ENCODE assay signal across 25 cellular contexts in genomic region chr18:60865801-60866200, GRCh38.
"Had no signal": no experiment of that assay in that cellular context is flagged by ENCODE, and none has a peak within 500 bp of the region (broad histone marks: within the 10 kb centered on the region; RNA-seq: fewer than 3 reads in every experiment).

No MANE protein-coding gene starts in this region.

- H3K27me3 Mint-ChIP-seq: naive B cell; stimulated activated memory B cell treated with anti-CD40 and anti-IgM and Interleukin-4, amounts not matched to agents 10 μg/mL and 1 μg/mL and 100 μg/mL, for 72 hours; stimulated activated naive CD8-positive, alpha-beta T cell treated with anti-CD3 and anti-CD28 coated beads, Interleukin-15, amount 100 ng/mL, for 72 hours had no signal

- H3K9me3 Mint-ChIP-seq: nephron progenitor cell; stimulated activated memory B cell treated with anti-CD40 and anti-IgM and Interleukin-4, amounts not matched to agents 10 μg/mL and 1 μg/mL and 100 μg/mL, for 72 hours had no signal

- H3K4me3 Mint-ChIP-seq: immature natural killer cell; naive B cell; nephron progenitor cell; stimulated activated memory B cell treated with anti-CD40 and anti-IgM and Interleukin-4, amounts not matched to agents 10 μg/mL and 1 μg/mL and 100 μg/mL, for 72 hours; stimulated activated naive CD8-positive, alpha-beta T cell treated with anti-CD3 and anti-CD28 coated beads, Interleukin-15, amount 100 ng/mL, for 72 hours had no signal

- ATAC-seq: foreskin keratinocyte; lower lobe of right lung; psoas muscle; sciatic nerve; stimulated activated memory B cell treated with anti-CD40 and anti-IgM and Interleukin-4, amounts not matched to agents 10 μg/mL and 1 μg/mL and 100 μg/mL, for 72 hours; stimulated activated naive CD8-positive, alpha-beta T cell treated with anti-CD3 and anti-CD28 coated beads, Interleukin-15, amount 100 ng/mL, for 72 hours; upper lobe of right lung had no signal

- H3K4me3 ChIP-seq: colonic mucosa, dorsolateral prefrontal cortex, esophagus muscularis mucosa, left ventricle myocardium inferior, lower lobe of right lung, psoas muscle, spleen, testis, tibial nerve, upper lobe of right lung, vagina had no signal

- H3K27ac Mint-ChIP-seq: immature natural killer cell; naive B cell; nephron progenitor cell; stimulated activated memory B cell treated with anti-CD40 and anti-IgM and Interleukin-4, amounts not matched to agents 10 μg/mL and 1 μg/mL and 100 μg/mL, for 72 hours; stimulated activated naive CD8-positive, alpha-beta T cell treated with anti-CD3 and anti-CD28 coated beads, Interleukin-15, amount 100 ng/mL, for 72 hours had no signal

- H3K36me3 Mint-ChIP-seq: immature natural killer cell; naive B cell; stimulated activated memory B cell treated with anti-CD40 and anti-IgM and Interleukin-4, amounts not matched to agents 10 μg/mL and 1 μg/mL and 100 μg/mL, for 72 hours had no signal

- H3K4me1 Mint-ChIP-seq: immature natural killer cell; naive B cell; nephron progenitor cell; stimulated activated memory B cell treated with anti-CD40 and anti-IgM and Interleukin-4, amounts not matched to agents 10 μg/mL and 1 μg/mL and 100 μg/mL, for 72 hours; stimulated activated naive CD8-positive, alpha-beta T cell treated with anti-CD3 and anti-CD28 coated beads, Interleukin-15, amount 100 ng/mL, for 72 hours had no signal

- DNase-seq: colonic mucosa; dorsolateral prefrontal cortex; effector CD8-positive, alpha-beta T cell; foreskin keratinocyte; immature natural killer cell; kidney; left cardiac atrium; left ventricle myocardium inferior; lower lobe of right lung; mesenchymal stem cell; naive B cell; nephron progenitor cell; psoas muscle; spleen; stimulated activated CD4-positive, alpha-beta T cell treated with anti-CD3 and anti-CD28 coated beads, Interleukin-15, amount 100 ng/mL, for 24 hours; stimulated activated CD4-positive, alpha-beta T cell treated with anti-CD3 and anti-CD28 coated beads, Interleukin-1b, Interleukin-23, amount 100 ng/mL, for 48 hours; stimulated activated CD4-positive, alpha-beta T cell treated with anti-CD3 and anti-CD28 coated beads, Interleukin-4, amount 100 ng/mL, for 24 hours; stimulated activated naive CD8-positive, alpha-beta T cell treated with anti-CD3 and anti-CD28 coated beads, Interleukin-15, amount 100 ng/mL, for 72 hours; testis; upper lobe of right lung had no signal
